8 cellular contexts compared by ENCODE assay signal in the genomic region with DNA sequence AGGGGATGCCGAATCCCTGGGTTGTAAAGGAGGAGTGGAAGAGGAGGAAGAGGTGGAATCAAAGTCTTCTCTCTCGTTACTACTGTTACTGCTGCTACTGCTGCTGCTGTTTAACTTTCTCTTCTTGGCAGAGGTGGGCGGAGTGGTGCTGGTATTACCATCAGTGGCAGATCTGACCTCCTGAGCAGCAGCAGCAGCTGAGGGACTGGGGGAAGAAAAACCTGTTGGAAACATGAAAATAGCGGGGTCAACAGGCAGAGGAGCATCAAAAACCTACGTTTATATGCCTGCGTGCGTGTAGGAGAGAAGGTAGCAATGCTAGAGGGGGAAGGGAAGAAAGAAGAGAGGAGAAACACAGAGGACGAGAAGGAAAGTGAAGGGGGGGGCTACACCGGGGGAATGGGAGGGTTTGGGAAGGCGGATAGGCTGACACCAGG. TPM values are rescaled to one million over a fixed set of nuclear protein-coding genes. Genes with fewer than 3 reads are reported as not detected.
A peak's percentile ranks its signal among the peaks of the same experiment; 100 is the strongest.
DNase-seq lines count a peak whose midpoint lies in the region; ATAC-seq and TF ChIP-seq lines count a peak whose summit lies in the region.

No MANE protein-coding gene starts in this region.

- H3K27ac ChIP-seq in ascending aorta, result peak overlapping the region; percentile 94 to 97
- peak overlapping the region; percentile 97 for H3K27ac ChIP-seq in smooth muscle cell (ENCODE audit: low read depth)

- H3K27me3 ChIP-seq in ascending aorta (no peaks in the 10 kb centered on the region), smooth muscle cell (ENCODE audit: low read depth) (no peaks in the 10 kb centered on the region)

- H3K79me2 ChIP-seq in smooth muscle cell (ENCODE audit: low read depth), result peaks cover 41% of the 10 kb centered on the region

- peak overlapping the region; percentile 85 for H3K4me2 ChIP-seq in smooth muscle cell

- 30% methylated on average over 10 of the region's 10 CpGs for WGBS in smooth muscle cell (ENCODE audit: low lambda C conversion rate)

- intact Hi-C loops in ascending aorta (cut with DNase I), result loop anchor here (5.0 kb wide), 3 partner anchors 73 to 688 kb away; a partner anchor contains a TSS

- H3K4me3 ChIP-seq in ascending aorta (peak overlapping the region; percentile 61 to 76), iPS-18c (ENCODE audit: insufficient read depth, low read depth, low read length) (peak overlapping the region; percentile 68), smooth muscle cell (peak overlapping the region; percentile 79)

- H3F3A ChIP-seq in smooth muscle cell (ENCODE audit: low read depth), result peaks cover 6% of the 10 kb centered on the region

- H3K9me3 ChIP-seq in ascending aorta, result no peaks in the 10 kb centered on the region
- peaks cover 4% of the 10 kb centered on the region for H3K9me3 ChIP-seq in iPS-18c (ENCODE audit: control insufficient read depth, insufficient read depth, low read length)
- H3K9me3 ChIP-seq in smooth muscle cell (replicated peaks; ENCODE audit: low read depth), result no peaks in the 10 kb centered on the region

- H3K36me3 ChIP-seq in ascending aorta (no peaks in the 10 kb centered on the region), smooth muscle cell (ENCODE audit: low read depth) (no peaks in the 10 kb centered on the region)

- peak overlapping the region; percentile 92 for H3K9ac ChIP-seq in smooth muscle cell (ENCODE audit: low read depth)

- DNase-seq in NCI-H2107 treated with DMSO at 0.1 percent for 48 hours (lab: John Stamatoyannopoulos, UW; ENCODE audit: unreplicated experiment), result peak; percentile 43
- DNase-seq in NCI-H2107 (lab: John Stamatoyannopoulos, UW), result no peak
- DNase-seq in ascending aorta (ENCODE audit: low spot score in 2 of 2), result no peak
- no peak for DNase-seq in smooth muscle cell (lab: John Stamatoyannopoulos, UW; ENCODE audit: unreplicated experiment)
- no peak for DNase-seq in germinal center (ENCODE audit: low spot score)

- H2AFZ ChIP-seq in smooth muscle cell (ENCODE audit: low read depth), result peak overlapping the region; percentile 67

- ATAC-seq in HG03039 (IDR thresholded peaks at IDR 0.05; ENCODE audit: unreplicated experiment) (peak; percentile 36), SK-N-SH treated with all-trans-retinoic acid at 6 μM for 48 hours (peak; percentile 68)

- TF ChIP-seq CTCF in ascending aorta (IDR thresholded peaks at IDR 0.05), result no peak
- no peak for TF ChIP-seq CTCF in smooth muscle cell (IDR thresholded peaks at IDR 0.05; ENCODE audit: borderline replicate concordance, insufficient read depth, poor library complexity, severe bottlenecking)

- H4K20me1 ChIP-seq in smooth muscle cell (ENCODE audit: low read depth), result peaks cover 12% of the 10 kb centered on the region

- H3K4me1 ChIP-seq in ascending aorta (no peaks in the 10 kb centered on the region), smooth muscle cell (ENCODE audit: low read depth) (peaks cover 11% of the 10 kb centered on the region)

TF ChIP-seq in SK-N-SH treated with all-trans-retinoic acid at 6 μM for 48 hours, 23 proteins besides CTCF, POLR2A, EP300 and RAD21:
- TF ChIP-seq GLIS3 (CRISPR knock-in tag; IDR thresholded peaks at IDR 0.05) (no peak), PPARA (CRISPR knock-in tag; IDR thresholded peaks at IDR 0.05; ENCODE audit: borderline replicate concordance) (no peak), ZNF8 (CRISPR knock-in tag; IDR thresholded peaks at IDR 0.05) (no peak)

RNA-seq across cellular contexts. Expression of a gene that starts 0.3 kb away (rescaled TPM):
- total RNA-seq in ascending aorta, result 22.7 TPM
- total RNA-seq in smooth muscle cell, result 49.6 and 57.0 TPM in 2 replicates
- 13.1 and 17.2 TPM in 2 replicates for polyA plus RNA-seq in smooth muscle cell

RNA-seq across cellular contexts. Expression of a gene that starts 43.5 kb away (rescaled TPM):
- not detected for total RNA-seq in ascending aorta
- 72.3 and 80.4 TPM in 2 replicates for total RNA-seq in smooth muscle cell
- 88.6 and 97.0 TPM in 2 replicates for polyA plus RNA-seq in smooth muscle cell

Comparison
In these comparisons a context has a peak if more than half of its experiments do, and no peak if none do; other contexts are left out.
1. RNA of a gene that starts 43.5 kb away (total RNA-seq): 72.3 to 80.4 TPM in smooth muscle cell; not detected in ascending aorta (single experiment); every median in the first group is over 10 times any median in the second.
2. Peak in every context shown above with its lines, with median percentiles within 50 percentile points of each other: H3K4me3 ChIP-seq.